9 cellular contexts compared by ENCODE assay signal in the genomic region with DNA sequence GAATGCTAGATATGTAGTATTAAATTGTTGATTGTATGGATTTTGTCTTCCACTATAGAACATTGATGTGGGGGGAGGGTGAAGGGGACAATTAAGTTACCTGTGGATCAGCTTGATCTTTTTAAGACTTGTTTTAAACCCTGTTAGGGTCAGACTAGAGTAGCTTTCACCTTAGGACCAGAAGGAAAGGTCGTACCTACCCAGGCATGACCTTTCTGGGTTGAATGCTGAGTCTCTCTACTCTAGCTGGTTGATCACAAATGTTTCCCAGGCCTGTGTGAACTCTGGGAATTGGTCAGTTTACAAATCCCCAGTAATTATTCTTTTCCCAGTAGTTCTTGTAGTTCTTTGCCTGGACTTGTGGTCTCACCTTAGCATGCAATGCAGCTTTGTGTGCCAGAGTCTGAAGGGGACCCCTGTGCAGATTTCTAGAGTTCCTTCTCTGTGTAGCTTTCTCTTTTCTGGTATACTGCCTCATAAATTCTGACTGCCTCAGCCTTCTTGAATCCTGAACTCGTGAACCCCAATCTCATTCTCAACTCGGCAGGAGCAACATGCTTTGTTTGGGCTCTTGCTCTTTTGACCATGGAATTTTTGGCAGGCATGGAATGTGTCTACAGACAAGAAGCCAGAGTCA. TPM values are rescaled to one million over a fixed set of nuclear protein-coding genes. Genes with fewer than 3 reads are reported as not detected.
DNase-seq lines count a peak whose midpoint lies in the region; ATAC-seq and TF ChIP-seq lines count a peak whose summit lies in the region.
"Had no signal": no experiment of that assay in that cellular context is flagged by ENCODE, and none has a peak within 500 bp of the region (broad histone marks: within the 10 kb centered on the region; RNA-seq: fewer than 3 reads in every experiment).

No MANE protein-coding gene starts in this region.

- H3K4me3 Mint-ChIP-seq in CD14-positive monocyte (no peak overlapping the region), nephron progenitor cell (no peak overlapping the region)

- H3K9me3 Mint-ChIP-seq in CD14-positive monocyte, result peaks cover 0 to 10% (median 6%) of the 10 kb centered on the region in 7 donors
- H3K9me3 Mint-ChIP-seq in nephron progenitor cell, result peaks cover 18% of the 10 kb centered on the region

- no peaks in the 10 kb centered on the region for H3K9me2 ChIP-seq in MM.1S (replicated peaks; ENCODE audit: insufficient read depth, low read length)

- no peak overlapping the region for H3K9ac ChIP-seq in MM.1S (ENCODE audit: low read length)

- DNase-seq in CD14-positive monocyte (ENCODE audit: low spot score) (no peak), M059J (ENCODE audit: low read depth) (peak; percentile 87), choroid plexus epithelial cell (ENCODE audit: low read depth) (peak; percentile 98), nephron progenitor cell (no peak), MM.1S (no peak)
- no peak for DNase-seq in activated CD4-positive, CD25-positive, alpha-beta regulatory T cell treated with anti-CD3 and anti-CD28 coated beads, Interleukin-2, amount 50 U/mL, for 72 hours
- DNase-seq: NCI-H446 treated with DMSO at 0.1 percent for 48 hours had no signal

- H3K27me3 Mint-ChIP-seq in CD14-positive monocyte (ENCODE audit: low read depth in 3 of 3), result peaks cover 0 to 3% (median 0%) of the 10 kb centered on the region in 3 donors
- no peaks in the 10 kb centered on the region for H3K27me3 Mint-ChIP-seq in nephron progenitor cell (ENCODE audit: low read depth, poor library complexity)

- H3K4me3 ChIP-seq in choroid plexus epithelial cell (ENCODE audit: low read depth, low read length) (no peak overlapping the region), MM.1S (ENCODE audit: low read length) (no peak overlapping the region)

- no peaks in the 10 kb centered on the region for H3F3A ChIP-seq in MM.1S (ENCODE audit: insufficient read depth, low read length)

- peaks cover 52 to 73% of the 10 kb centered on the region in 2 donors for H3K36me3 Mint-ChIP-seq in CD14-positive monocyte
- H3K36me3 Mint-ChIP-seq in nephron progenitor cell (ENCODE audit: low read depth), result peaks cover 60% of the 10 kb centered on the region

- H4K20me1 ChIP-seq in MM.1S (ENCODE audit: insufficient read depth, low read length), result no peaks in the 10 kb centered on the region

- H3K79me2 ChIP-seq in MM.1S (ENCODE audit: low read length), result no peaks in the 10 kb centered on the region

- intact Hi-C loops in CD14-positive monocyte (cut with micrococcal nuclease), result no loop called here

- H2AFZ ChIP-seq in MM.1S (ENCODE audit: low read length), result no peak overlapping the region

- H3K27ac Mint-ChIP-seq in CD14-positive monocyte (peak overlapping the region; percentile 83 to 98 (median 94)), nephron progenitor cell (peak overlapping the region; percentile 95)

- no peaks in the 10 kb centered on the region for H3K27me3 ChIP-seq in MM.1S (replicated peaks; ENCODE audit: insufficient read depth, low read length)

- H3K27ac ChIP-seq in MM.1S (ENCODE audit: low read length), result no peak overlapping the region

- H3K4me1 Mint-ChIP-seq in CD14-positive monocyte (peaks cover 24% of the 10 kb centered on the region), nephron progenitor cell (peaks cover 14% of the 10 kb centered on the region)

- no peaks in the 10 kb centered on the region for H3K4me1 ChIP-seq in MM.1S (ENCODE audit: low read length)

- TF ChIP-seq CTCF in CD14-positive monocyte (IDR thresholded peaks at IDR 0.05), result no peak
- no peak for TF ChIP-seq CTCF in choroid plexus epithelial cell (conservative IDR thresholded peaks at IDR 0.05; ENCODE audit: low read depth, low read length)
- TF ChIP-seq CTCF in nephron progenitor cell (IDR thresholded peaks at IDR 0.05), result no peak
- no peak for TF ChIP-seq CTCF in MM.1S (IDR thresholded peaks at IDR 0.05; ENCODE audit: low read length)

- H3K9me3 ChIP-seq in MM.1S (replicated peaks; ENCODE audit: insufficient read depth, low read length), result no peaks in the 10 kb centered on the region

- ATAC-seq in HG02642 (IDR thresholded peaks at IDR 0.05; ENCODE audit: poor library complexity, unreplicated experiment) (no peak), HG02840 (IDR thresholded peaks at IDR 0.05; ENCODE audit: low FRiP score, unreplicated experiment) (no peak)

- H3K4me2 ChIP-seq in MM.1S (ENCODE audit: low read depth, low read length), result no peak overlapping the region

- no peaks in the 10 kb centered on the region for H3K36me3 ChIP-seq in MM.1S (replicated peaks; ENCODE audit: insufficient read depth, low read length)

RNA-seq across cellular contexts. Expression of a gene that starts 54.0 kb away (rescaled TPM):
- polyA plus RNA-seq in CD14-positive monocyte, result 100 to 1,000 TPM; 386 to 511 TPM
- total RNA-seq in M059J (2014; rRNA removed; shearing (Covaris generic)), result 170 and 171 TPM in 2 replicates

RNA-seq across cellular contexts. Expression of a gene that starts 54.3 kb away (rescaled TPM):
- polyA plus RNA-seq in CD14-positive monocyte, result 10 to 100 TPM; 26.0 to 27.0 TPM
- 26.8 and 29.7 TPM in 2 replicates for total RNA-seq in M059J (2014; rRNA removed; shearing (Covaris generic))

Comparison
In these comparisons a context has a peak if more than half of its experiments do, and no peak if none do; other contexts are left out.
1. DNase-seq: peak in M059J (single experiment) and choroid plexus epithelial cell (single experiment); none in CD14-positive monocyte (single experiment), nephron progenitor cell (single experiment), MM.1S (single experiment) and activated CD4-positive, CD25-positive, alpha-beta regulatory T cell treated with anti-CD3 and anti-CD28 coated beads, Interleukin-2, amount 50 U/mL, for 72 hours (single experiment).